In genomic region chr11:45405916-45406670, GRCh38 we compare ENCODE assay signal across 11 cellular contexts.
DNase-seq lines count a peak whose midpoint lies in the region; ATAC-seq and TF ChIP-seq lines count a peak whose summit lies in the region.
"Had no signal": no experiment of that assay in that cellular context is flagged by ENCODE, and none has a peak within 500 bp of the region (broad histone marks: within the 10 kb centered on the region; RNA-seq: fewer than 3 reads in every experiment).

No MANE protein-coding gene starts in this region.

- H3K27ac Mint-ChIP-seq in naive thymus-derived CD8-positive, alpha-beta T cell: no peak overlapping the region
- H3K27ac Mint-ChIP-seq: T-helper 2 cell treated with Interferon-gamma antibody and Interleukin-4, amounts not matched to agents 5 μg/mL and 100 μg/mL, for 36 hours had no signal

- peak; percentile 58 for TF ChIP-seq CTCF in AG10803 (conservative IDR thresholded peaks at IDR 0.05; ENCODE audit: low read length)
- TF ChIP-seq CTCF in HL-60 (IDR thresholded peaks at IDR 0.05; ENCODE audit: insufficient read depth, low read length): peak; percentile 19
- TF ChIP-seq CTCF in adrenal gland (IDR thresholded peaks at IDR 0.05): peak; percentile 35 to 67 (median 57)
- peak; percentile 44 for TF ChIP-seq CTCF in liver (IDR thresholded peaks at IDR 0.05; ENCODE audit: low read depth, low read length, missing input control)

- no peak overlapping the region for H3K27ac ChIP-seq in HL-60 (replicated peaks)
- H3K27ac ChIP-seq in adrenal gland: no peak overlapping the region
- H3K27ac ChIP-seq in liver (ENCODE audit: low read depth in 1 of 2, low read length in 2 of 2): no peak overlapping the region

- in situ Hi-C loops in KBM-7 (cut with MboI; ENCODE audit: low pct_unique_long_range_greater_than_20kb, low sequenced_read_pairs): no loop called here

- H3K27me3 ChIP-seq in HL-60 (ENCODE audit: insufficient read depth, poor library complexity, severe bottlenecking): no peaks in the 10 kb centered on the region
- peaks cover 4% of the 10 kb centered on the region for H3K27me3 ChIP-seq in adrenal gland
- no peaks in the 10 kb centered on the region for H3K27me3 ChIP-seq in liver (ENCODE audit: control insufficient read depth in 4 of 4, insufficient read depth in 4 of 4, low read length in 3 of 4)

- H3K9me3 ChIP-seq in adrenal gland (replicated peaks in 1 of 3) (no peaks in the 10 kb centered on the region), liver (ENCODE audit: control insufficient read depth in 4 of 4, low read length in 3 of 4) (no peaks in the 10 kb centered on the region)

- no peaks in the 10 kb centered on the region for H3K36me3 Mint-ChIP-seq in naive thymus-derived CD8-positive, alpha-beta T cell
- no peaks in the 10 kb centered on the region for H3K36me3 Mint-ChIP-seq in activated T-cell treated with anti-CD3 and anti-CD28 coated beads, Interleukin-2, amount 50 U/mL, for 4 hours (ENCODE audit: insufficient read depth)

- no peaks in the 10 kb centered on the region for H3K36me3 ChIP-seq in adrenal gland (replicated peaks in 1 of 2)
- no peaks in the 10 kb centered on the region for H3K36me3 ChIP-seq in liver (ENCODE audit: control insufficient read depth in 4 of 4, insufficient read depth in 3 of 4, low read depth in 1 of 4, low read length in 3 of 4)

- TF ChIP-seq POLR2A in adrenal gland (IDR thresholded peaks at IDR 0.05): no peak

- intact Hi-C loops in adrenal gland (cut with DNase I): loop anchor here in 1 of 2 donors (2.0 kb wide), 1 partner anchor 249 kb away; no protein-coding TSS in a partner anchor

- DNase-seq in AG10803 (ENCODE audit: low read depth) (no peak), HL-60 (ENCODE audit: low read depth in 1 of 2, low spot score in 1 of 2) (no peak), adrenal gland (no peak), putamen (ENCODE audit: low spot score) (no peak), KBM-7 (no peak)
- DNase-seq in naive thymus-derived CD8-positive, alpha-beta T cell: no peak
- no peak for DNase-seq in activated T-cell treated with anti-CD3 and anti-CD28 coated beads, Interleukin-2, amount 50 U/mL, for 4 hours
- DNase-seq: activated naive CD4-positive, alpha-beta T cell treated with anti-CD3 and anti-CD28 coated beads, Interleukin-2, amount 50 U/mL, for 16 hours; substantia nigra had no signal

- no peak overlapping the region for H3K4me3 Mint-ChIP-seq in naive thymus-derived CD8-positive, alpha-beta T cell
- H3K4me3 Mint-ChIP-seq in activated T-cell treated with anti-CD3 and anti-CD28 coated beads, Interleukin-2, amount 50 U/mL, for 4 hours: no peak overlapping the region
- H3K4me3 Mint-ChIP-seq: T-helper 2 cell treated with Interferon-gamma antibody and Interleukin-4, amounts not matched to agents 5 μg/mL and 100 μg/mL, for 36 hours had no signal

- POLR2A ChIA-PET in naive thymus-derived CD8-positive, alpha-beta T cell (lab: Charles Lee): no interaction called here

- peak; percentile 68 to 69 for TF ChIP-seq RAD21 in liver (IDR thresholded peaks at IDR 0.05)

- H3K4me1 ChIP-seq in adrenal gland (replicated peaks in 1 of 2) (no peaks in the 10 kb centered on the region), liver (ENCODE audit: control insufficient read depth in 4 of 4, insufficient read depth in 4 of 4, low read length in 3 of 4) (peaks cover 0 to 5% (median 0%) of the 10 kb centered on the region in 4 donors)

- ATAC-seq in naive thymus-derived CD8-positive, alpha-beta T cell: no peak
- no peak for ATAC-seq in activated T-cell treated with anti-CD3 and anti-CD28 coated beads, Interleukin-2, amount 50 U/mL, for 4 hours

- H3K4me1 Mint-ChIP-seq in naive thymus-derived CD8-positive, alpha-beta T cell: peaks cover 0 to 2% (median 0%) of the 10 kb centered on the region in 4 donors
- no peaks in the 10 kb centered on the region for H3K4me1 Mint-ChIP-seq in activated T-cell treated with anti-CD3 and anti-CD28 coated beads, Interleukin-2, amount 50 U/mL, for 4 hours (ENCODE audit: low read depth)

- no peak overlapping the region for H3K4me3 ChIP-seq in AG10803 (ENCODE audit: low read length)
- no peak overlapping the region for H3K4me3 ChIP-seq in HL-60 (replicated peaks; ENCODE audit: insufficient read depth, low read length)
- H3K4me3 ChIP-seq in adrenal gland: no peak overlapping the region
- H3K4me3 ChIP-seq in liver (ENCODE audit: low read depth in 1 of 3, low read length in 3 of 3): no peak overlapping the region

- H3K9ac ChIP-seq in liver (ENCODE audit: low read depth in 1 of 2, low read length in 2 of 2): no peak overlapping the region

- H3K27me3 Mint-ChIP-seq in naive thymus-derived CD8-positive, alpha-beta T cell: peaks cover 21 to 55% (median 26%) of the 10 kb centered on the region in 5 donors
- H3K27me3 Mint-ChIP-seq in activated T-cell treated with anti-CD3 and anti-CD28 coated beads, Interleukin-2, amount 50 U/mL, for 4 hours (ENCODE audit: low read depth): peaks cover 27% of the 10 kb centered on the region

- H3K9me3 Mint-ChIP-seq in naive thymus-derived CD8-positive, alpha-beta T cell: no peaks in the 10 kb centered on the region
- H3K9me3 Mint-ChIP-seq in activated T-cell treated with anti-CD3 and anti-CD28 coated beads, Interleukin-2, amount 50 U/mL, for 4 hours: no peaks in the 10 kb centered on the region
- H3K9me3 Mint-ChIP-seq: T-helper 2 cell treated with Interferon-gamma antibody and Interleukin-4, amounts not matched to agents 5 μg/mL and 100 μg/mL, for 36 hours had no signal

- WGBS in adrenal gland, 4 donors: 33 to 57% (median 49%) methylated on average over 2 to 3 of the region's 3 CpGs
- 56% methylated on average over 3 of the region's 3 CpGs for WGBS in liver

TF ChIP-seq in liver, 16 proteins besides CTCF, POLR2A, EP300 and RAD21:
- TF ChIP-seq JUND (IDR thresholded peaks at IDR 0.05) (no peak), HNF4A (conservative IDR thresholded peaks at IDR 0.05) (peak in 1 of 2 donors; percentile 18), HNF4G (IDR thresholded peaks at IDR 0.05) (no peak)
TF ChIP-seq in liver: peak in this region for 1.
